ENCODE assay signal across 18 cellular contexts in the genomic region with DNA sequence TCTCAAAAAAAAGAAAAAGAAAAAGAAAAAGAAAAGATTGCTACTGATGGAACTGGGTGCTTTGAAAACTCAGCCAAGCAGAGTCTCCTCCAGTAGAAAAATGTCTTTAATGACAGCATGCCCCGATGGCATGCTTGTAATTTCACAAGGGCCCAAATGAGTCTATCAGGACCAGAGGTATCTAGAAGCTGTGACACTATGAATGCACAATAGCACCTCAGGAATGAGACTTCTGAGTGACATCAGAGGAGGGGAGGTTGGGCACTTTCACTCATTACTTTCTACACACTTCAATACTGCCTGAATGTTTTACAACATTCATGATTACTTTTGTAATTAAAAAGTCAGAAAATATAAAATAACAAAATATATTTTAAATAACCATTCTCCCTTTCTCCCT.
"Had no signal": no experiment of that assay in that cellular context is flagged by ENCODE, and none has a peak within 500 bp of the region (broad histone marks: within the 10 kb centered on the region; RNA-seq: fewer than 3 reads in every experiment).

No MANE protein-coding gene starts in this region.

- H3K4me1 Mint-ChIP-seq: endodermal cell had no signal

- ATAC-seq: heart right ventricle, left colon, lower lobe of right lung had no signal

- H2AFZ ChIP-seq: neural progenitor cell had no signal

- H3K27ac ChIP-seq: dorsolateral prefrontal cortex, heart right ventricle, lower lobe of right lung, neural progenitor cell, ovary had no signal

- H3K9ac ChIP-seq: neural progenitor cell had no signal

- H3K4me2 ChIP-seq: neural progenitor cell had no signal

- H3K9me3 ChIP-seq: heart right ventricle, lower lobe of right lung, ovary had no signal

- H3K4me1 ChIP-seq: lower lobe of right lung had no signal

- DNase-seq: activated CD4-positive, alpha-beta T cell treated with anti-CD3 and anti-CD28 coated beads, Interleukin-2, amount 50 U/mL, for 48 hours; activated CD4-positive, CD25-positive, alpha-beta regulatory T cell treated with anti-CD3 and anti-CD28 coated beads, Interleukin-2, amount 50 U/mL, for 72 hours; activated gamma-delta T cell treated with Interleukin-2 at 50 U/mL for 16 hours; activated T-cell treated with anti-CD3 and anti-CD28 coated beads, Interleukin-2, amount 50 U/mL, for 48 hours; dorsolateral prefrontal cortex; endodermal cell; heart right ventricle; left colon; lower lobe of right lung; ovary; stimulated activated CD4-positive, alpha-beta T cell treated with anti-CD3 and anti-CD28 coated beads, Interleukin-12 subunit alpha, Interleukin-12 subunit beta, amount 100 ng/mL, for 4 hours; stimulated activated CD4-positive, alpha-beta T cell treated with anti-CD3 and anti-CD28 coated beads, Interleukin-2, amount 100 ng/mL, for 24 hours; T-helper 1 cell; T1000 had no signal

- H3K27me3 Mint-ChIP-seq: type B pancreatic cell had no signal

- H3K9me3 Mint-ChIP-seq: endodermal cell, neural progenitor cell, type B pancreatic cell had no signal

- H3K4me3 ChIP-seq: dorsolateral prefrontal cortex, heart right ventricle, lower lobe of right lung, neural progenitor cell, ovary had no signal

- H3K27me3 ChIP-seq: dorsolateral prefrontal cortex, heart right ventricle, neural progenitor cell, ovary had no signal

- H3K36me3 ChIP-seq: neural progenitor cell, ovary had no signal

- FAIRE-seq: astrocyte, frontal cortex had no signal

- H3K4me3 Mint-ChIP-seq: endodermal cell, neural progenitor cell, type B pancreatic cell had no signal
